In the genomic region with DNA sequence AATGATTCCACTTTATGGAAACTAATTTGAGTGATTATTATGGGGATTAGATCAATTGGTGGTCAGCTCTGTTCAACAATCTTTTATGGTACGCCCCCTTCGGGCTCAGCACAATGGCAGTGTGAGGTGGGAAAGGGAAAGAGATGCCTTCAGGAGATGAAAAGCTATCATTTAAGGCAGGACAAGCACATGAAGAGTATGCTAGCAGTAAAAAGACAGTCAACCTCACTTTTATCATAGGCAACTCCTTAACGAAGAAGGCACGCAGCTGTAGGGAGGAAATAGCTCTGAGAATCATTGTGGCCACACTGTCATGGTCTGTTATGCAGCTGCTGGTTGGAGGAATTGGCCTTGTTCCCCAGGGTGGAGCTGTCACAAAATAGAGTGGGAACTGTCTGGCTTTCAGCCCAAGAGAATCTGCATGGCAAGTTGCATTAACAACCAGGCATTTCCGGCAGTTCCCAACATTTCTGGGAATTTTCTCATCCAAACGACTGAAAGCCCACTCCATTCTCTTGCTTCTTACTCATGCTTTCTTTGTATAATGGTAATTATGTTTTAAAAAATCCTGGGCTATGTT, we compare ENCODE assay signal across 10 cellular contexts. TPM values are rescaled to one million over a fixed set of nuclear protein-coding genes. Genes with fewer than 3 reads are reported as not detected.
A peak's percentile ranks its signal among the peaks of the same experiment; 100 is the strongest.
DNase-seq lines count a peak whose midpoint lies in the region; ATAC-seq and TF ChIP-seq lines count a peak whose summit lies in the region.
"Had no signal": no experiment of that assay in that cellular context is flagged by ENCODE, and none has a peak within 500 bp of the region (broad histone marks: within the 10 kb centered on the region; RNA-seq: fewer than 3 reads in every experiment).

No MANE protein-coding gene starts in this region.

- H3K36me3 ChIP-seq in heart right ventricle (no peaks in the 10 kb centered on the region), tibial artery (no peaks in the 10 kb centered on the region)

- H3K9me3 Mint-ChIP-seq in natural killer cell treated with Interleukin-12 subunit alpha and Interleukin-12 subunit beta and Interleukin-15 and Interleukin-18, amount 100 ng/mL, for 72 hours = peaks cover 10% of the 10 kb centered on the region

- H3K27me3 ChIP-seq in heart right ventricle (no peaks in the 10 kb centered on the region), tibial artery (no peaks in the 10 kb centered on the region)

- H3K27ac Mint-ChIP-seq in natural killer cell treated with Interleukin-12 subunit alpha and Interleukin-12 subunit beta and Interleukin-15 and Interleukin-18, amount 100 ng/mL, for 72 hours = no peak overlapping the region
- H3K27ac Mint-ChIP-seq: dendritic cell treated with granulocyte-macrophage colony-stimulating factor and Interleukin-4, amounts not matched to agents 40 ng/mL and 50 ng/mL, for 4 days had no signal

- peaks cover 11 to 41% (median 31%) of the 10 kb centered on the region in 9 donors for H3K4me1 ChIP-seq in heart right ventricle
- peaks cover 0 to 33% (median 27%) of the 10 kb centered on the region in 4 donors for H3K4me1 ChIP-seq in tibial artery

- intact Hi-C loops in heart right ventricle (cut with DNase I) = loop anchor here in 1 of 10 donors (10.0 kb wide), 1 partner anchor 244 kb away; no protein-coding TSS in a partner anchor
- intact Hi-C loops in tibial artery (cut with DNase I; ENCODE audit: low total_unique reads) = no loop called here

- WGBS in heart right ventricle, 2 donors = 28 to 31% methylated on average over 6 of the region's 6 CpGs

- H3K4me3 ChIP-seq in heart right ventricle (no peak overlapping the region), tibial artery (no peak overlapping the region)
- H3K4me3 ChIP-seq: K562 had no signal

- DNase-seq in RPMI7951 (ENCODE audit: low read depth) = peak; percentile 99
- DNase-seq in heart right ventricle = peak in 1 of 2 donors; percentile 82
- DNase-seq in tibial artery = no peak
- DNase-seq in NCI-H2029 (lab: John Stamatoyannopoulos, UW) = no peak
- no peak for DNase-seq in natural killer cell treated with Interleukin-12 subunit alpha and Interleukin-12 subunit beta and Interleukin-15 and Interleukin-18, amount 100 ng/mL, for 72 hours (ENCODE audit: low spot score)

- no peak for TF ChIP-seq CTCF in heart right ventricle (IDR thresholded peaks at IDR 0.05)
- no peak for TF ChIP-seq CTCF in tibial artery (IDR thresholded peaks at IDR 0.05)

- H3K4me3 Mint-ChIP-seq in natural killer cell treated with Interleukin-12 subunit alpha and Interleukin-12 subunit beta and Interleukin-15 and Interleukin-18, amount 100 ng/mL, for 72 hours = no peak overlapping the region
- H3K4me3 Mint-ChIP-seq: dendritic cell treated with granulocyte-macrophage colony-stimulating factor and Interleukin-4, amounts not matched to agents 40 ng/mL and 50 ng/mL, for 4 days had no signal

- peaks cover 44 to 66% of the 10 kb centered on the region in 2 donors for H3K27me3 Mint-ChIP-seq in natural killer cell treated with Interleukin-12 subunit alpha and Interleukin-12 subunit beta and Interleukin-15 and Interleukin-18, amount 100 ng/mL, for 72 hours

- H3K9me3 ChIP-seq in heart right ventricle (peaks cover 0 to 22% (median 5%) of the 10 kb centered on the region in 11 donors), tibial artery (peaks cover 0 to 5% (median 0%) of the 10 kb centered on the region in 3 donors)

- H3K4me1 Mint-ChIP-seq in natural killer cell treated with Interleukin-12 subunit alpha and Interleukin-12 subunit beta and Interleukin-15 and Interleukin-18, amount 100 ng/mL, for 72 hours (ENCODE audit: low read depth in 2 of 2) = peaks cover 3 to 4% of the 10 kb centered on the region in 2 donors

- H3K27ac ChIP-seq in heart right ventricle (peak overlapping the region; percentile 50 to 91 (median 78)), tibial artery (peak overlapping the region; percentile 44 to 57)

- ATAC-seq in GM21737 (IDR thresholded peaks at IDR 0.05; ENCODE audit: unreplicated experiment) (peak; percentile 68), heart right ventricle (peak; percentile 63 to 88 (median 85)), GM18519 (IDR thresholded peaks at IDR 0.05; ENCODE audit: low FRiP score, unreplicated experiment) (no peak), HG03439 (IDR thresholded peaks at IDR 0.05; ENCODE audit: unreplicated experiment) (no peak)
- no peak for ATAC-seq in natural killer cell treated with Interleukin-12 subunit alpha and Interleukin-12 subunit beta and Interleukin-15 and Interleukin-18, amount 100 ng/mL, for 72 hours
- ATAC-seq: K562 had no signal

- H3K36me3 Mint-ChIP-seq in natural killer cell treated with Interleukin-12 subunit alpha and Interleukin-12 subunit beta and Interleukin-15 and Interleukin-18, amount 100 ng/mL, for 72 hours = peaks cover 22% of the 10 kb centered on the region

RNA-seq across cellular contexts. Expression of a gene that starts 54.4 kb away (rescaled TPM):
- total RNA-seq in RPMI7951 (2014; rRNA removed; shearing (Covaris generic)) = 31.9 and 34.1 TPM in 2 replicates
- 10 to 100 TPM in 3 of 10 donors, 1 to 10 TPM in 7; 6.2 to 15.3 (median 9.4) TPM for total RNA-seq in heart right ventricle
- 1 to 10 TPM; 4.1 to 4.3 TPM for polyA plus RNA-seq in heart right ventricle
- total RNA-seq in natural killer cell treated with Interleukin-12 subunit alpha and Interleukin-12 subunit beta and Interleukin-15 and Interleukin-18, amount 100 ng/mL, for 72 hours = 10 to 100 TPM; 13.8 to 27.8 TPM

Comparison
In these comparisons a context has a peak if more than half of its experiments do, and no peak if none do; other contexts are left out.
1. ATAC-seq: peak in GM21737 (single experiment) and heart right ventricle (8 of 8); none in GM18519 (single experiment), HG03439 (single experiment) and natural killer cell treated with Interleukin-12 subunit alpha and Interleukin-12 subunit beta and Interleukin-15 and Interleukin-18, amount 100 ng/mL, for 72 hours (0 of 2).